Comparison of ENCODE assay signal across 2 cellular contexts in the genomic region with DNA sequence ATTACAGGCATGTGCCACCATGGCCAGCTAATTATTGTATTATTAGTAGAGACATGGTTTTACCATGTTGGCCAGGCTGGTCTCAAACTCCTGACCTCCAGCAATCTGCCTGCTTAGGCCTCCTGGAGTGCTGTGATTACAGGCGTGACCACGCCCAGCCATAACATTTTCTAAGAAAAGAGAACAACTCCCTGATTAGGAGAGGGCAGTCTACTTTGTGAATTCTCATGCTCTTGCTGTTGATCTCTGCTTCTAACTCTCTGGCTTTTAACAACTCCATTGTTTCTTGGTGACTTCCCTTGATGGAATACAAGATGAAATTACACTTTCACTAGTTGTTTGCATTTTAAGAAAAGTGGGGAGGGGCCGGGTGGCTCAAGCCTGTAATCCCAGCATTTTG.
TF ChIP-seq lines count a peak whose summit lies in the region.

No MANE protein-coding gene starts in this region.

TF ChIP-seq in A549, 52 proteins besides CTCF, POLR2A, EP300 and RAD21 (continued from another document):
- TF ChIP-seq PHF8 (IDR thresholded peaks at IDR 0.05; ENCODE audit: borderline replicate concordance, low read depth) (no peak), NFE2L2 (conservative IDR thresholded peaks at IDR 0.05; ENCODE audit: low read length) (no peak), CHD4 (IDR thresholded peaks at IDR 0.05; ENCODE audit: borderline replicate concordance) (no peak), RFX5 (IDR thresholded peaks at IDR 0.05) (no peak), MAZ (IDR thresholded peaks at IDR 0.05; ENCODE audit: borderline replicate concordance, low read depth, low read length) (no peak), CHD2 (IDR thresholded peaks at IDR 0.05; ENCODE audit: low read length, partially characterized antibody) (no peak), MYC (IDR thresholded peaks at IDR 0.05; ENCODE audit: borderline replicate concordance, low read length) (no peak), KDM5A (IDR thresholded peaks at IDR 0.05) (no peak), EHF (CRISPR knock-in tag; IDR thresholded peaks at IDR 0.05) (no peak), RNF2 (IDR thresholded peaks at IDR 0.05; ENCODE audit: borderline replicate concordance, low read depth) (no peak)
- TF ChIP-seq, protein P1, sequence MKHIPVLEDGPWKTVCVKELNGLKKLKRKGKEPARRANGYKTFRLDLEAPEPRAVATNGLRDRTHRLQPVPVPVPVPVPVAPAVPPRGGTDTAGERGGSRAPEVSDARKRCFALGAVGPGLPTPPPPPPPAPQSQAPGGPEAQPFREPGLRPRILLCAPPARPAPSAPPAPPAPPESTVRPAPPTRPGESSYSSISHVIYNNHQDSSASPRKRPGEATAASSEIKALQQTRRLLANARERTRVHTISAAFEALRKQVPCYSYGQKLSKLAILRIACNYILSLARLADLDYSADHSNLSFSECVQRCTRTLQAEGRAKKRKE (CRISPR knock-in tag; IDR thresholded peaks at IDR 0.05; ENCODE audit: low read depth): no peak
- TF ChIP-seq, protein P2, sequence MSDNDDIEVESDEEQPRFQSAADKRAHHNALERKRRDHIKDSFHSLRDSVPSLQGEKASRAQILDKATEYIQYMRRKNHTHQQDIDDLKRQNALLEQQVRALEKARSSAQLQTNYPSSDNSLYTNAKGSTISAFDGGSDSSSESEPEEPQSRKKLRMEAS (IDR thresholded peaks at IDR 0.05): no peak
- TF ChIP-seq, protein P3, sequence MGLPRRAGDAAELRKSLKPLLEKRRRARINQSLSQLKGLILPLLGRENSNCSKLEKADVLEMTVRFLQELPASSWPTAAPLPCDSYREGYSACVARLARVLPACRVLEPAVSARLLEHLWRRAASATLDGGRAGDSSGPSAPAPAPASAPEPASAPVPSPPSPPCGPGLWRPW (IDR thresholded peaks at IDR 0.05): no peak
- TF ChIP-seq, protein P4, sequence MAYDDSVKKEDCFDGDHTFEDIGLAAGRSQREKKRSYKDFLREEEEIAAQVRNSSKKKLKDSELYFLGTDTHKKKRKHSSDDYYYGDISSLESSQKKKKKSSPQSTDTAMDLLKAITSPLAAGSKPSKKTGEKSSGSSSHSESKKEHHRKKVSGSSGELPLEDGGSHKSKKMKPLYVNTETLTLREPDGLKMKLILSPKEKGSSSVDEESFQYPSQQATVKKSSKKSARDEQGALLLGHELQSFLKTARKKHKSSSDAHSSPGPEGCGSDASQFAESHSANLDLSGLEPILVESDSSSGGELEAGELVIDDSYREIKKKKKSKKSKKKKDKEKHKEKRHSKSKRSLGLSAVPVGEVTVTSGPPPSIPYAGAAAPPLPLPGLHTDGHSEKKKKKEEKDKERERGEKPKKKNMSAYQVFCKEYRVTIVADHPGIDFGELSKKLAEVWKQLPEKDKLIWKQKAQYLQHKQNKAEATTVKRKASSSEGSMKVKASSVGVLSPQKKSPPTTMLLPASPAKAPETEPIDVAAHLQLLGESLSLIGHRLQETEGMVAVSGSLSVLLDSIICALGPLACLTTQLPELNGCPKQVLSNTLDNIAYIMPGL (CRISPR knock-in tag; IDR thresholded peaks at IDR 0.05; ENCODE audit: borderline replicate concordance): no peak

TF ChIP-seq in endothelial cell of umbilical vein, 7 proteins besides CTCF, POLR2A, EP300 and RAD21:
- TF ChIP-seq JUN (IDR thresholded peaks at IDR 0.05; ENCODE audit: borderline replicate concordance, insufficient read depth, insufficient read length, low read depth) (no peak), POLR2AphosphoS5 (IDR thresholded peaks at IDR 0.05; ENCODE audit: insufficient read depth, low read depth, low read length) (no peak), MYC (IDR thresholded peaks at IDR 0.05; ENCODE audit: low read depth, low read length) (no peak), FOS (IDR thresholded peaks at IDR 0.05; ENCODE audit: borderline replicate concordance, insufficient read depth, low read length) (no peak), EZH2 (IDR thresholded peaks at IDR 0.05; ENCODE audit: borderline replicate concordance, low read depth, low read length, severe bottlenecking) (no peak), GATA2 (IDR thresholded peaks at IDR 0.05; ENCODE audit: insufficient read depth, insufficient read length, low read depth, low read length) (no peak)
- TF ChIP-seq, protein P2 (IDR thresholded peaks at IDR 0.05; ENCODE audit: insufficient read depth, insufficient read length): no peak
